Comparison of ENCODE assay signal across 39 cellular contexts in the genomic region with DNA sequence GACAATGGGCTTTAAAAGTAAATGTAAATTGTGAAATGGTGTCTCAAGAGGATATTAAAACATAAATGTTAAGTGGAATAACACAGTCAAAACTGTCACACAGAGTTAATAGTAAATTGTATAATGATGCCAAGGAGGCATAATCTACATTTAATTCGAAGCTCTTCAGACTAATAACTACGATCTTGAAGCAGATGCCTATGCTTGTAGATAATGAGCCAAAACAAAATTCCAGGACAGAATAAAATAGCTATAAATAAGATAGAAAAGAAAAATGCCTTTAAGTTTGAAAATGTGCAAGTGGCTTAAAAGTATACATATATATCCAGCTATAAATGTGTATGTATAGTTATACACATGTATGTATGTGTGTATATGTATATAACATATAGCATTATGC. TPM values are rescaled to one million over a fixed set of nuclear protein-coding genes. Genes with fewer than 3 reads are reported as not detected.
"Had no signal": no experiment of that assay in that cellular context is flagged by ENCODE, and none has a peak within 500 bp of the region (broad histone marks: within the 10 kb centered on the region; RNA-seq: fewer than 3 reads in every experiment).

No MANE protein-coding gene starts in this region.

- H3K27ac ChIP-seq: pancreas, prostate gland, upper lobe of left lung, vagina, VCaP had no signal

- DNase-seq: activated CD4-positive, alpha-beta memory T cell treated with anti-CD3 and anti-CD28 coated beads for 36 hours; activated CD4-positive, alpha-beta T cell treated with anti-CD3 and anti-CD28 coated beads for 48 hours; activated CD8-positive, alpha-beta memory T cell treated with anti-CD3 and anti-CD28 coated beads, Interleukin-2, amount 50 U/mL, for 4 hours; activated gamma-delta T cell; activated naive CD4-positive, alpha-beta T cell treated with anti-CD3 and anti-CD28 coated beads, Interleukin-2, amount 50 U/mL, for 16 hours; activated T-cell treated with anti-CD3 and anti-CD28 coated beads, Interleukin-2, amount 50 U/mL, for 1 hour; amniotic stem cell; caudate nucleus; cortex of kidney; effector memory CD8-positive, alpha-beta T cell; erythroblast; head of caudate nucleus; hippocampal formation; left colon; midbrain; naive thymus-derived CD4-positive, alpha-beta T cell; nucleus accumbens; pancreas; retina; stimulated activated CD4-positive, alpha-beta T cell treated with anti-CD3 and anti-CD28 coated beads, Interleukin-12 subunit alpha, Interleukin-12 subunit beta, amount 100 ng/mL, for 4 hours; stimulated activated CD4-positive, alpha-beta T cell treated with anti-CD3 and anti-CD28 coated beads, Interleukin-4, amount 100 ng/mL, for 1 hour; T-helper 9 cell had no signal

- H3K4me3 ChIP-seq: pancreas, prostate gland, skin epidermis, upper lobe of left lung, vagina had no signal

- H3K36me3 ChIP-seq: pancreas, prostate gland, upper lobe of left lung, vagina had no signal

- H3K9me3 ChIP-seq: pancreas, prostate gland, upper lobe of left lung, vagina had no signal

- H3K27me3 ChIP-seq: vagina had no signal

- H3K4me1 ChIP-seq: pancreas, prostate gland, upper lobe of left lung, vagina had no signal

RNA-seq across cellular contexts. Expression of a gene that starts 17.5 kb away (rescaled TPM):
- polyA plus RNA-seq: naive thymus-derived CD4-positive, alpha-beta T cell; neural cell had no signal

RNA-seq across cellular contexts. Expression of a gene that starts 45.3 kb away (rescaled TPM):
- total RNA-seq: activated CD4-positive, alpha-beta memory T cell treated with anti-CD3 and anti-CD28 coated beads for 36 hours; activated CD8-positive, alpha-beta memory T cell treated with anti-CD3 and anti-CD28 coated beads for 36 hours; astrocyte; chondrocyte; fibroblast of lung; fibroblast of villous mesenchyme; left colon; liver; mammary epithelial cell; naive thymus-derived CD4-positive, alpha-beta T cell; pancreas; prostate gland; sciatic nerve; subcutaneous adipose tissue; upper lobe of left lung; vagina had no signal
- polyA plus RNA-seq: fibroblast of lung; keratinocyte; liver; mammary epithelial cell; naive thymus-derived CD4-positive, alpha-beta T cell; neural cell; pancreas; thymus had no signal
